In the genomic region with DNA sequence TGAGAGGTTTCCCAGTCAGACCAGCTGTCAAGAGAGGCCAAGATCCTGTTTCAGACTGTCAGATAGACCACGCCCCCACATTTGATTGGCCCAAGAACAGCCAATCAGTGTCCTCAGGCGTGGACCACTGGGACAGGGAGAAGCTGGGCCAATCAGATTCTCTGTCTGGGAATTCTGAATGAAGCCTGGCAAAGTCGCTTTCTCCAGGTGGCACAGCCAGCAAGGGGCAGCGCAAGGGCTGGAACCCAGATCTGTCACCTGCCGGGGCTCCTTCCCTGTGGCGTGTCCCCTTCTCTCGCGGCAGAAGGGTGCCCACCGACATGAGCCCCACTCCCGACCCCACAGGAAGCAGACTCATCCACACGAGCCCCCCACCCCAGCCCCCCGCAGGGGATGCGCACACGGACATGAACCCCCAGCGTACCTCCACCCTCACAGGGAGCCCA, we compare ENCODE assay signal across 8 cellular contexts. TPM values are rescaled to one million over a fixed set of nuclear protein-coding genes. Genes with fewer than 3 reads are reported as not detected.
DNase-seq lines count a peak whose midpoint lies in the region; ATAC-seq and TF ChIP-seq lines count a peak whose summit lies in the region.

No MANE protein-coding gene starts in this region.

- POLR2A ChIA-PET in Caco-2 (lab: Charles Lee): no interaction called here

- peaks cover under 1% of the 10 kb centered on the region for H3K4me1 Mint-ChIP-seq in Caco-2 (ENCODE audit: low read depth, unreplicated experiment)

- no peak overlapping the region for H2AFZ ChIP-seq in Karpas-422 (ENCODE audit: low read length)

- no peak overlapping the region for H3K4me3 ChIP-seq in Caco-2 (ENCODE audit: low read depth, low read length)
- H3K4me3 ChIP-seq in Karpas-422 (ENCODE audit: low read length): no peak overlapping the region
- H3K4me3 ChIP-seq in suprapubic skin: no peak overlapping the region

- intact Hi-C loops in Caco-2 (cut with micrococcal nuclease; ENCODE audit: unreplicated experiment): no loop called here

- BruUV-seq in Caco-2 (replicated peaks; lab: Mats Ljungman, UMichigan): no TSS peak

- CTCF ChIA-PET in Caco-2 (lab: Charles Lee): no interaction called here

- H3K27me3 ChIP-seq in Caco-2 (replicated peaks; ENCODE audit: control insufficient read depth, insufficient read depth, low read length) (no peaks in the 10 kb centered on the region), Karpas-422 (ENCODE audit: low read length) (no peaks in the 10 kb centered on the region), suprapubic skin (peaks cover 58% of the 10 kb centered on the region)

- H3K27ac Mint-ChIP-seq in Caco-2 (ENCODE audit: unreplicated experiment): no peak overlapping the region

- no peak for TF ChIP-seq EP300 in suprapubic skin (IDR thresholded peaks at IDR 0.05)

- no peak overlapping the region for H3K4me3 Mint-ChIP-seq in Caco-2 (ENCODE audit: unreplicated experiment)

- ATAC-seq in GM18520 (IDR thresholded peaks at IDR 0.05; ENCODE audit: unreplicated experiment): no peak

- no peaks in the 10 kb centered on the region for H3K36me3 Mint-ChIP-seq in Caco-2 (ENCODE audit: insufficient read depth, unreplicated experiment)

- no peaks in the 10 kb centered on the region for H3K9me3 Mint-ChIP-seq in Caco-2 (ENCODE audit: unreplicated experiment)

- no peaks in the 10 kb centered on the region for H3K36me3 ChIP-seq in Caco-2 (ENCODE audit: control insufficient read depth, insufficient read depth, low read length)
- H3K36me3 ChIP-seq in Karpas-422 (ENCODE audit: insufficient read depth, low read length): no peaks in the 10 kb centered on the region
- H3K36me3 ChIP-seq in suprapubic skin: no peaks in the 10 kb centered on the region

- H3K27me3 Mint-ChIP-seq in Caco-2 (ENCODE audit: insufficient read depth, unreplicated experiment): peaks cover 8% of the 10 kb centered on the region

- 63% methylated on average over 15 of the region's 15 CpGs for WGBS in suprapubic skin

- TF ChIP-seq CTCF in Caco-2 (IDR thresholded peaks at IDR 0.05; ENCODE audit: insufficient read depth in 1 of 2, low read depth in 1 of 2, low read length in 1 of 2, severe bottlenecking in 1 of 2, unreplicated experiment in 1 of 2) (no peak), suprapubic skin (IDR thresholded peaks at IDR 0.05) (no peak)

- no peak for TF ChIP-seq POLR2A in suprapubic skin (IDR thresholded peaks at IDR 0.05)

- no peak overlapping the region for H3K9ac ChIP-seq in Karpas-422 (ENCODE audit: low read length)

- no peaks in the 10 kb centered on the region for H4K20me1 ChIP-seq in Karpas-422 (ENCODE audit: insufficient read depth, low read depth, low read length)

- H3K9me3 ChIP-seq in Caco-2 (no peaks in the 10 kb centered on the region), Karpas-422 (ENCODE audit: low read length) (no peaks in the 10 kb centered on the region), suprapubic skin (no peaks in the 10 kb centered on the region)

- H3K9me2 ChIP-seq in Karpas-422 (replicated peaks; ENCODE audit: insufficient read depth, low read length): no peaks in the 10 kb centered on the region

- H3K4me1 ChIP-seq in Caco-2 (no peaks in the 10 kb centered on the region), Karpas-422 (ENCODE audit: low read length) (peaks cover 4% of the 10 kb centered on the region; the same call in 1 of the 2 replicates), suprapubic skin (no peaks in the 10 kb centered on the region)

- H3K4me2 ChIP-seq in Karpas-422 (ENCODE audit: low read depth, low read length, poor library complexity, severe bottlenecking): no peak overlapping the region

- no peak overlapping the region for H3K27ac ChIP-seq in Karpas-422 (ENCODE audit: low read length)
- H3K27ac ChIP-seq in suprapubic skin: no peak overlapping the region

- H3K79me2 ChIP-seq in Karpas-422 (ENCODE audit: low read length): no peaks in the 10 kb centered on the region

- DNase-seq in Caco-2 (peak; percentile 48 to 73), Karpas-422 (peak; percentile 83), SHP77 (lab: John Stamatoyannopoulos, UW) (peak; percentile 63 to 77), iPS-NIHi7 (ENCODE audit: extremely low spot score) (peak; percentile 94), suprapubic skin (ENCODE audit: low spot score in 2 of 2) (no peak), hippocampal formation (lab: John Stamatoyannopoulos, UW) (no peak)
- no peak for DNase-seq in activated naive CD4-positive, alpha-beta T cell treated with Interleukin-2 at 50 U/mL for 16 hours

RNA-seq across cellular contexts. Expression of a gene that starts 6.3 kb away (rescaled TPM):
- 0.36 and 0.37 TPM in 2 replicates for total RNA-seq in Caco-2 (2022)
- not detected in 2 replicates for total RNA-seq in Karpas-422 (2014; rRNA removed; shearing (Covaris generic); ENCODE audit: low replicate concordance)
- under 1 TPM in 3 of 4 donors, not detected in 1; 0.32 to 0.98 (median 0.44) TPM for total RNA-seq in suprapubic skin

Comparison
In these comparisons a context has a peak if more than half of its experiments do, and no peak if none do; other contexts are left out.
1. DNase-seq: peak in Caco-2 (2 of 2), Karpas-422 (single experiment), SHP77 (2 of 2) and iPS-NIHi7 (single experiment); none in suprapubic skin (0 of 2), hippocampal formation (0 of 2) and activated naive CD4-positive, alpha-beta T cell treated with Interleukin-2 at 50 U/mL for 16 hours (single experiment).